Comparison of ENCODE assay signal across 22 cellular contexts in the genomic region with DNA sequence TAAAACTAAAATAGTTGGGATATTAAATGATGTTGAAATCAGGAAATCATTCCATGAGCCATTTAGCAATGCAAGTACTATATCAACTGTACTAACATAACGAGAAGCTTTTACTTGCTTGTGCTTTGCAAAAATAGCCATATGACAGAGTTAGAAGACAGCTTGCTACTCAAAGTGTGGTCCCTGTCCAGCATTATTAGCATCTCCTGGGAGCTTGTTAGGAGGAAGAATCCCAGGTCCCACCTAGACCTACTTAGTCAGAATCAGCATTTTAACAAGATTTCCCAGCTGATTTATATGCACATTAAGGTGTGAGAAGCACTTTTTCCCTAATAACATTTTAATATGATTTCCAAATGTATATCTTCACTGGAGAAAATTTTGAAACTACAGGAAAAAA.
"Had no signal": no experiment of that assay in that cellular context is flagged by ENCODE, and none has a peak within 500 bp of the region (broad histone marks: within the 10 kb centered on the region; RNA-seq: fewer than 3 reads in every experiment).

No MANE protein-coding gene starts in this region.

- H3K27me3 ChIP-seq: cardiac muscle cell, foreskin keratinocyte, suprapubic skin, transverse colon, uterus had no signal

- H3K4me3 ChIP-seq: cardiac muscle cell, lung, suprapubic skin, transverse colon, uterus had no signal

- ATAC-seq: activated CD4-positive, CD25-positive, alpha-beta regulatory T cell treated with anti-CD3 and anti-CD28 coated beads, Interleukin-2, amount 50 U/mL, for 24 hours; activated T-cell treated with anti-CD3 and anti-CD28 coated beads, Interleukin-2, amount 50 U/mL, for 72 hours; foreskin keratinocyte; left lobe of liver had no signal

- H3K27me3 Mint-ChIP-seq: activated CD4-positive, alpha-beta T cell treated with anti-CD3 and anti-CD28 coated beads, Interleukin-2, amount 10 ng/mL, durations not matched to agents 7 days and 5 days; activated naive CD8-positive, alpha-beta T cell treated with anti-CD3 and anti-CD28 coated beads, Interleukin-2, amount 10 ng/mL, durations not matched to agents 7 days and 5 days; progenitor cell of endocrine pancreas; stimulated activated naive CD8-positive, alpha-beta T cell treated with anti-CD3 and anti-CD28 coated beads, Interleukin-15, Interleukin-2, amounts not matched to agents 100 ng/mL and 50 ng/mL, for 24 hours had no signal

- H3K9me3 Mint-ChIP-seq: activated T-cell treated with anti-CD3 and anti-CD28 coated beads, Interleukin-2, amount 50 U/mL, for 72 hours; endodermal cell; stimulated activated naive CD8-positive, alpha-beta T cell treated with anti-CD3 and anti-CD28 coated beads, Interleukin-15, Interleukin-2, amounts not matched to agents 100 ng/mL and 50 ng/mL, for 24 hours had no signal

- H3K4me1 ChIP-seq: uterus had no signal

- H3K36me3 ChIP-seq: cardiac muscle cell, suprapubic skin, transverse colon, uterus had no signal

- H3K9me3 ChIP-seq: suprapubic skin, transverse colon, uterus had no signal

- H3K27ac ChIP-seq: cardiac muscle cell, foreskin keratinocyte, suprapubic skin, transverse colon, uterus had no signal

- H3K27ac Mint-ChIP-seq: endodermal cell, progenitor cell of endocrine pancreas had no signal

- DNase-seq: activated CD4-positive, alpha-beta T cell treated with anti-CD3 and anti-CD28 coated beads, Interleukin-2, amount 10 ng/mL, durations not matched to agents 7 days and 5 days; activated CD8-positive, alpha-beta memory T cell treated with anti-CD3 and anti-CD28 coated beads for 24 hours; activated CD8-positive, alpha-beta memory T cell treated with anti-CD3 and anti-CD28 coated beads, Interleukin-2, amount 50 U/mL, for 48 hours; activated gamma-delta T cell; activated naive CD8-positive, alpha-beta T cell treated with anti-CD3 and anti-CD28 coated beads, Interleukin-2, amount 10 ng/mL, durations not matched to agents 7 days and 5 days; activated T-cell treated with anti-CD3 and anti-CD28 coated beads, Interleukin-2, amount 50 U/mL, for 72 hours; amygdala; endodermal cell; foreskin keratinocyte; hypothalamus; kidney; stimulated activated CD4-positive, alpha-beta T cell treated with anti-CD3 and anti-CD28 coated beads, Interleukin-12 subunit alpha, Interleukin-12 subunit beta, amount 100 ng/mL, for 4 hours; stimulated activated CD4-positive, alpha-beta T cell treated with anti-CD3 and anti-CD28 coated beads, Interleukin-1b, Interleukin-23, amount 100 ng/mL, for 48 hours; transverse colon; uterus had no signal

- H3K4me3 Mint-ChIP-seq: endodermal cell had no signal
